ENCODE assay signal across 1 cellular context in genomic region chr1:7608628-7609295, GRCh38.
A peak's percentile ranks its signal among the peaks of the same experiment; 100 is the strongest.
TF ChIP-seq lines count a peak whose summit lies in the region.

No MANE protein-coding gene starts in this region.

TF ChIP-seq in K562, 482 proteins besides CTCF, POLR2A, EP300 and RAD21 (continued from another document):
- TF ChIP-seq ZNF407 (IDR thresholded peaks at IDR 0.05; ENCODE audit: low read depth) (no peak), JUND (IDR thresholded peaks at IDR 0.05; ENCODE audit: borderline replicate concordance, low read depth, low read length) (peak; percentile 72), JUND (tag; IDR thresholded peaks at IDR 0.05; ENCODE audit: borderline replicate concordance, low read depth, low read length) (no peak; the same call in 2 of the 3 replicates), SMAD4 (CRISPR knock-in tag; conservative IDR thresholded peaks at IDR 0.05) (peak; percentile 35), ZBTB33 (CRISPR knock-in tag; IDR thresholded peaks at IDR 0.05) (no peak), ZBTB7A (IDR thresholded peaks at IDR 0.05; ENCODE audit: borderline replicate concordance, control insufficient read depth, low read depth, low read length) (peak; percentile 64; the same call in 1 of the 2 replicates), UBTF (IDR thresholded peaks at IDR 0.05; ENCODE audit: borderline replicate concordance in 1 of 2, low read depth in 2 of 2, low read length in 2 of 2) (no peak), HCFC1 (IDR thresholded peaks at IDR 0.05; ENCODE audit: low read depth, low read length) (no peak), CHD7 (IDR thresholded peaks at IDR 0.05; ENCODE audit: low read depth, low read length) (no peak), NRF1 (conservative IDR thresholded peaks at IDR 0.05 in 1 of 2, IDR thresholded peaks at IDR 0.05 in 1 of 2) (no peak), ELF1 (tag; IDR thresholded peaks at IDR 0.05) (no peak), GABPA (tag; conservative IDR thresholded peaks at IDR 0.05; ENCODE audit: low read depth) (peak; percentile 23; the same call in 1 of the 2 replicates), FOSL1 (tag; conservative IDR thresholded peaks at IDR 0.05) (0 out of 2 replicates have a peak, but pooled peaks have one; percentile 26), RBFOX2 (IDR thresholded peaks at IDR 0.05; ENCODE audit: low read depth, low read length) (0 out of 2 replicates have a peak, but pooled peaks have one; percentile 21), BRF2 (IDR thresholded peaks at IDR 0.05; ENCODE audit: borderline replicate concordance, insufficient read depth, insufficient read length) (no peak), LEF1 (IDR thresholded peaks at IDR 0.05) (no peak), POLR2AphosphoS5 (IDR thresholded peaks at IDR 0.05; ENCODE audit: control insufficient read depth, insufficient read depth, low read depth, low read length) (no peak)
